In the genomic region with DNA sequence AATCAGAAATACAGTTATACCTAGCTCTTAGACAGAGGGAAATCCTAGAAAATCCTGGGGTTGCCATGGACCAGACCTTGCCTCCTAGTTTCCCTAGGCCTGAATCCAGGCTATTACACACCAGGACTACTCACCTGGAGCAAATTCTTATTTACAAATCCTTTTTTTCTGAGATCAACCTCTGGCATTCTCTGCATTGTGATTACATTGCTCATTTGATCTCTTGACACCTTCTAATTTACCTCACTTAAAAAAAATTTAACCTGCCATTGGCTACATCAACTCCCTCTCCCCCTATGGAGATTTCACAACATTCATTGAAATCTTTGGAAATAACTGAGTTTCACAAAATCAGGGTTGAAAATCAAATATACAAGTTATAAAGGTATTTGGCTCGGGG, we compare ENCODE assay signal across 1 cellular context.
TF ChIP-seq lines count a peak whose summit lies in the region.

No MANE protein-coding gene starts in this region.

TF ChIP-seq in GM23338, 12 proteins besides CTCF, POLR2A, EP300 and RAD21:
- TF ChIP-seq EZH2phosphoT487 (IDR thresholded peaks at IDR 0.05; ENCODE audit: unreplicated experiment): no peak
- TF ChIP-seq STAT1 (IDR thresholded peaks at IDR 0.05; ENCODE audit: unreplicated experiment): no peak
- TF ChIP-seq, protein P1, sequence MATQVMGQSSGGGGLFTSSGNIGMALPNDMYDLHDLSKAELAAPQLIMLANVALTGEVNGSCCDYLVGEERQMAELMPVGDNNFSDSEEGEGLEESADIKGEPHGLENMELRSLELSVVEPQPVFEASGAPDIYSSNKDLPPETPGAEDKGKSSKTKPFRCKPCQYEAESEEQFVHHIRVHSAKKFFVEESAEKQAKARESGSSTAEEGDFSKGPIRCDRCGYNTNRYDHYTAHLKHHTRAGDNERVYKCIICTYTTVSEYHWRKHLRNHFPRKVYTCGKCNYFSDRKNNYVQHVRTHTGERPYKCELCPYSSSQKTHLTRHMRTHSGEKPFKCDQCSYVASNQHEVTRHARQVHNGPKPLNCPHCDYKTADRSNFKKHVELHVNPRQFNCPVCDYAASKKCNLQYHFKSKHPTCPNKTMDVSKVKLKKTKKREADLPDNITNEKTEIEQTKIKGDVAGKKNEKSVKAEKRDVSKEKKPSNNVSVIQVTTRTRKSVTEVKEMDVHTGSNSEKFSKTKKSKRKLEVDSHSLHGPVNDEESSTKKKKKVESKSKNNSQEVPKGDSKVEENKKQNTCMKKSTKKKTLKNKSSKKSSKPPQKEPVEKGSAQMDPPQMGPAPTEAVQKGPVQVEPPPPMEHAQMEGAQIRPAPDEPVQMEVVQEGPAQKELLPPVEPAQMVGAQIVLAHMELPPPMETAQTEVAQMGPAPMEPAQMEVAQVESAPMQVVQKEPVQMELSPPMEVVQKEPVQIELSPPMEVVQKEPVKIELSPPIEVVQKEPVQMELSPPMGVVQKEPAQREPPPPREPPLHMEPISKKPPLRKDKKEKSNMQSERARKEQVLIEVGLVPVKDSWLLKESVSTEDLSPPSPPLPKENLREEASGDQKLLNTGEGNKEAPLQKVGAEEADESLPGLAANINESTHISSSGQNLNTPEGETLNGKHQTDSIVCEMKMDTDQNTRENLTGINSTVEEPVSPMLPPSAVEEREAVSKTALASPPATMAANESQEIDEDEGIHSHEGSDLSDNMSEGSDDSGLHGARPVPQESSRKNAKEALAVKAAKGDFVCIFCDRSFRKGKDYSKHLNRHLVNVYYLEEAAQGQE (IDR thresholded peaks at IDR 0.05; ENCODE audit: unreplicated experiment): no peak
- TF ChIP-seq CREB1 (CRISPR knock-in tag; IDR thresholded peaks at IDR 0.05; ENCODE audit: low read depth): no peak
- TF ChIP-seq ZNF114 (CRISPR knock-in tag; IDR thresholded peaks at IDR 0.05): no peak
- no peak for TF ChIP-seq JUNB (IDR thresholded peaks at IDR 0.05; ENCODE audit: unreplicated experiment)
- no peak for TF ChIP-seq EZH2 (IDR thresholded peaks at IDR 0.05; ENCODE audit: low read depth, unreplicated experiment)
- TF ChIP-seq, protein P2, sequence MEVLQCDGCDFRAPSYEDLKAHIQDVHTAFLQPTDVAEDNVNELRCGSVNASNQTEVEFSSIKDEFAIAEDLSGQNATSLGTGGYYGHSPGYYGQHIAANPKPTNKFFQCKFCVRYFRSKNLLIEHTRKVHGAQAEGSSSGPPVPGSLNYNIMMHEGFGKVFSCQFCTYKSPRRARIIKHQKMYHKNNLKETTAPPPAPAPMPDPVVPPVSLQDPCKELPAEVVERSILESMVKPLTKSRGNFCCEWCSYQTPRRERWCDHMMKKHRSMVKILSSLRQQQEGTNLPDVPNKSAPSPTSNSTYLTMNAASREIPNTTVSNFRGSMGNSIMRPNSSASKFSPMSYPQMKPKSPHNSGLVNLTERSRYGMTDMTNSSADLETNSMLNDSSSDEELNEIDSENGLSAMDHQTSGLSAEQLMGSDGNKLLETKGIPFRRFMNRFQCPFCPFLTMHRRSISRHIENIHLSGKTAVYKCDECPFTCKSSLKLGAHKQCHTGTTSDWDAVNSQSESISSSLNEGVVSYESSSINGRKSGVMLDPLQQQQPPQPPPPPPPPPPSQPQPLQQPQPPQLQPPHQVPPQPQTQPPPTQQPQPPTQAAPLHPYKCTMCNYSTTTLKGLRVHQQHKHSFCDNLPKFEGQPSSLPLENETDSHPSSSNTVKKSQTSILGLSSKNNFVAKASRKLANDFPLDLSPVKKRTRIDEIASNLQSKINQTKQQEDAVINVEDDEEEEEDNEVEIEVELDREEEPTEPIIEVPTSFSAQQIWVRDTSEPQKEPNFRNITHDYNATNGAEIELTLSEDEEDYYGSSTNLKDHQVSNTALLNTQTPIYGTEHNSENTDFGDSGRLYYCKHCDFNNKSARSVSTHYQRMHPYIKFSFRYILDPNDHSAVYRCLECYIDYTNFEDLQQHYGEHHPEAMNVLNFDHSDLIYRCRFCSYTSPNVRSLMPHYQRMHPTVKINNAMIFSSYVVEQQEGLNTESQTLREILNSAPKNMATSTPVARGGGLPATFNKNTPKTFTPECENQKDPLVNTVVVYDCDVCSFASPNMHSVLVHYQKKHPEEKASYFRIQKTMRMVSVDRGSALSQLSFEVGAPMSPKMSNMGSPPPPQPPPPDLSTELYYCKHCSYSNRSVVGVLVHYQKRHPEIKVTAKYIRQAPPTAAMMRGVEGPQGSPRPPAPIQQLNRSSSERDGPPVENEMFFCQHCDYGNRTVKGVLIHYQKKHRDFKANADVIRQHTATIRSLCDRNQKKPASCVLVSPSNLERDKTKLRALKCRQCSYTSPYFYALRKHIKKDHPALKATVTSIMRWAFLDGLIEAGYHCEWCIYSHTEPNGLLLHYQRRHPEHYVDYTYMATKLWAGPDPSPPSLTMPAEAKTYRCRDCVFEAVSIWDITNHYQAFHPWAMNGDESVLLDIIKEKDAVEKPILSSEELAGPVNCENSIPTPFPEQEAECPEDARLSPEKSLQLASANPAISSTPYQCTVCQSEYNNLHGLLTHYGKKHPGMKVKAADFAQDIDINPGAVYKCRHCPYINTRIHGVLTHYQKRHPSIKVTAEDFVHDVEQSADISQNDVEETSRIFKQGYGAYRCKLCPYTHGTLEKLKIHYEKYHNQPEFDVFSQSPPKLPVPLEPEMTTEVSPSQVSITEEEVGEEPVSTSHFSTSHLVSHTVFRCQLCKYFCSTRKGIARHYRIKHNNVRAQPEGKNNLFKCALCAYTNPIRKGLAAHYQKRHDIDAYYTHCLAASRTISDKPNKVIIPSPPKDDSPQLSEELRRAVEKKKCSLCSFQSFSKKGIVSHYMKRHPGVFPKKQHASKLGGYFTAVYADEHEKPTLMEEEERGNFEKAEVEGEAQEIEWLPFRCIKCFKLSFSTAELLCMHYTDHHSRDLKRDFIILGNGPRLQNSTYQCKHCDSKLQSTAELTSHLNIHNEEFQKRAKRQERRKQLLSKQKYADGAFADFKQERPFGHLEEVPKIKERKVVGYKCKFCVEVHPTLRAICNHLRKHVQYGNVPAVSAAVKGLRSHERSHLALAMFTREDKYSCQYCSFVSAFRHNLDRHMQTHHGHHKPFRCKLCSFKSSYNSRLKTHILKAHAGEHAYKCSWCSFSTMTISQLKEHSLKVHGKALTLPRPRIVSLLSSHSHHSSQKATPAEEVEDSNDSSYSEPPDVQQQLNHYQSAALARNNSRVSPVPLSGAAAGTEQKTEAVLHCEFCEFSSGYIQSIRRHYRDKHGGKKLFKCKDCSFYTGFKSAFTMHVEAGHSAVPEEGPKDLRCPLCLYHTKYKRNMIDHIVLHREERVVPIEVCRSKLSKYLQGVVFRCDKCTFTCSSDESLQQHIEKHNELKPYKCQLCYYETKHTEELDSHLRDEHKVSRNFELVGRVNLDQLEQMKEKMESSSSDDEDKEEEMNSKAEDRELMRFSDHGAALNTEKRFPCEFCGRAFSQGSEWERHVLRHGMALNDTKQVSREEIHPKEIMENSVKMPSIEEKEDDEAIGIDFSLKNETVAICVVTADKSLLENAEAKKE (CRISPR knock-in tag; IDR thresholded peaks at IDR 0.05): no peak
- no peak for TF ChIP-seq NANOG (IDR thresholded peaks at IDR 0.05; ENCODE audit: borderline replicate concordance)
- TF ChIP-seq POLR2AphosphoS5 (IDR thresholded peaks at IDR 0.05; ENCODE audit: low read depth): no peak
